1 cellular context compared by ENCODE assay signal in genomic region chr10:16891375-16892313, GRCh38.
A peak's percentile ranks its signal among the peaks of the same experiment; 100 is the strongest.
TF ChIP-seq lines count a peak whose summit lies in the region.

No MANE protein-coding gene starts in this region.

TF ChIP-seq in K562, 482 proteins besides CTCF, POLR2A, EP300 and RAD21 (continued from another document and continues in another):
- TF ChIP-seq RBM15 (IDR thresholded peaks at IDR 0.05; ENCODE audit: insufficient read depth, low read length) (no peak), NFRKB (IDR thresholded peaks at IDR 0.05; ENCODE audit: low read depth) (peak; percentile 32; the same call in 1 of the 2 replicates), CREB5 (CRISPR knock-in tag; IDR thresholded peaks at IDR 0.05) (no peak), POLR2G (IDR thresholded peaks at IDR 0.05; ENCODE audit: low read depth, low read length) (peak; percentile 75), ZNF165 (CRISPR knock-in tag; IDR thresholded peaks at IDR 0.05; ENCODE audit: borderline replicate concordance) (no peak), RBFOX2 (IDR thresholded peaks at IDR 0.05; ENCODE audit: low read depth, low read length) (peak; percentile 85), HMG20A (CRISPR knock-in tag; conservative IDR thresholded peaks at IDR 0.05) (no peak), POLR2AphosphoS2 (IDR thresholded peaks at IDR 0.05; ENCODE audit: low read length) (peak; percentile 93), ATF2 (CRISPR knock-in tag; IDR thresholded peaks at IDR 0.05) (no peak), E2F3 (CRISPR knock-in tag; IDR thresholded peaks at IDR 0.05) (no peak), NR3C1 (CRISPR knock-in tag; IDR thresholded peaks at IDR 0.05) (no peak), ZNF124 (CRISPR knock-in tag; IDR thresholded peaks at IDR 0.05) (no peak), PHF20 (IDR thresholded peaks at IDR 0.05; ENCODE audit: partially characterized antibody) (no peak), ZNF561 (CRISPR knock-in tag; conservative IDR thresholded peaks at IDR 0.05) (no peak), USF1 (CRISPR knock-in tag; IDR thresholded peaks at IDR 0.05) (no peak), IRF2 (CRISPR knock-in tag; IDR thresholded peaks at IDR 0.05) (no peak), ZNF174 (CRISPR knock-in tag; IDR thresholded peaks at IDR 0.05) (0 out of 2 replicates have a peak, but pooled peaks have one; percentile 30), SP2 (IDR thresholded peaks at IDR 0.05; ENCODE audit: extremely low read depth, low read depth, low read length, poor library complexity, severe bottlenecking) (no peak), TEAD2 (tag; IDR thresholded peaks at IDR 0.05) (no peak), FOXO4 (CRISPR knock-in tag; IDR thresholded peaks at IDR 0.05) (0 out of 2 replicates have a peak, but pooled peaks have one; percentile 40), ETS1 (conservative IDR thresholded peaks at IDR 0.05; ENCODE audit: control insufficient read depth, low read depth, low read length) (peak; percentile 84; the same call in 1 of the 2 replicates), AFF4 (CRISPR knock-in tag; IDR thresholded peaks at IDR 0.05) (no peak), MTF1 (CRISPR knock-in tag; IDR thresholded peaks at IDR 0.05; ENCODE audit: borderline replicate concordance) (no peak), HOXB6 (CRISPR knock-in tag; IDR thresholded peaks at IDR 0.05; ENCODE audit: borderline replicate concordance) (peak; percentile 22; the same call in 1 of the 2 replicates), TFAP4 (CRISPR knock-in tag; IDR thresholded peaks at IDR 0.05; ENCODE audit: borderline replicate concordance) (no peak; the same call in 1 of the 2 replicates), HSF4 (CRISPR knock-in tag; IDR thresholded peaks at IDR 0.05; ENCODE audit: borderline replicate concordance) (no peak), REST (CRISPR knock-in tag; IDR thresholded peaks at IDR 0.05; ENCODE audit: low read depth) (no peak), PML (IDR thresholded peaks at IDR 0.05; ENCODE audit: low read length) (peak; percentile 100), ZNF444 (CRISPR knock-in tag; IDR thresholded peaks at IDR 0.05) (no peak), MITF (IDR thresholded peaks at IDR 0.05) (no peak; the same call in 1 of the 2 replicates), GTF2E2 (tag; IDR thresholded peaks at IDR 0.05) (peak; percentile 100), TSC22D4 (tag; IDR thresholded peaks at IDR 0.05) (no peak), TCF7 (IDR thresholded peaks at IDR 0.05; ENCODE audit: borderline replicate concordance) (no peak), TAF15 (IDR thresholded peaks at IDR 0.05; ENCODE audit: low read depth, low read length) (no peak), IRF9 (tag; IDR thresholded peaks at IDR 0.05) (no peak; the same call in 1 of the 2 replicates), ZBTB26 (CRISPR knock-in tag; IDR thresholded peaks at IDR 0.05) (peak; percentile 93), NR4A1 (CRISPR knock-in tag; IDR thresholded peaks at IDR 0.05) (no peak), NR4A1 (tag; IDR thresholded peaks at IDR 0.05) (no peak), TCF7L2 (IDR thresholded peaks at IDR 0.05; ENCODE audit: low read depth, low read length) (no peak), MXI1 (IDR thresholded peaks at IDR 0.05; ENCODE audit: low read depth, low read length) (0 out of 2 replicates have a peak, but pooled peaks have one; percentile 40), CEBPB (tag; IDR thresholded peaks at IDR 0.05) (peak; percentile 88), KHSRP (IDR thresholded peaks at IDR 0.05) (no peak), PRPF4 (IDR thresholded peaks at IDR 0.05; ENCODE audit: insufficient read depth, low read depth, low read length, poor library complexity, severe bottlenecking) (no peak), SRSF1 (IDR thresholded peaks at IDR 0.05; ENCODE audit: low read depth, low read length) (no peak), PHTF2 (CRISPR knock-in tag; IDR thresholded peaks at IDR 0.05) (no peak), NR2F6 (CRISPR knock-in tag; IDR thresholded peaks at IDR 0.05) (no peak), DMBX1 (CRISPR knock-in tag; IDR thresholded peaks at IDR 0.05; ENCODE audit: borderline replicate concordance) (no peak)
